ENCODE assay signal across 12 cellular contexts in genomic region chr2:99487906-99488305, GRCh38. TPM values are rescaled to one million over a fixed set of nuclear protein-coding genes. Genes with fewer than 3 reads are reported as not detected.
A peak's percentile ranks its signal among the peaks of the same experiment; 100 is the strongest.
DNase-seq lines count a peak whose midpoint lies in the region; FAIRE-seq and TF ChIP-seq lines count a peak whose summit lies in the region.
"Had no signal": no experiment of that assay in that cellular context is flagged by ENCODE, and none has a peak within 500 bp of the region (broad histone marks: within the 10 kb centered on the region; RNA-seq: fewer than 3 reads in every experiment).

No MANE protein-coding gene starts in this region.

- FAIRE-seq in RCC 7860 (lab: Jason Lieb, UNC) = no peak
- FAIRE-seq in HTR-8/SVneo (lab: Jason Lieb, UNC) = no peak

- H3K36me3 ChIP-seq in ACC112 (ENCODE audit: insufficient read depth, low read length) (no peaks in the 10 kb centered on the region), fibroblast of lung (ENCODE audit: control insufficient read depth, insufficient read depth, low read length) (no peaks in the 10 kb centered on the region), testis (ENCODE audit: low read depth, missing control alignments) (no peaks in the 10 kb centered on the region)
- H3K36me3 ChIP-seq: WERI-Rb-1 had no signal

- H3K4me3 ChIP-seq in ACC112 (ENCODE audit: low read depth, low read length) (peak overlapping the region; percentile 92), fibroblast of lung (replicated peaks in 1 of 4; ENCODE audit: control extremely low read depth in 1 of 4, insufficient read depth in 1 of 4, low read depth in 3 of 4, low read length in 4 of 4) (peak overlapping the region in 3 of 4 experiments; percentile 83 to 95 (median 88)), testis (no peak overlapping the region)

- H3K27ac ChIP-seq in ACC112 (ENCODE audit: low read depth, low read length) (peak overlapping the region; percentile 72), fibroblast of lung (ENCODE audit: insufficient read depth, low read length) (no peak overlapping the region), testis (no peak overlapping the region)

- H4K20me1 ChIP-seq in fibroblast of lung (ENCODE audit: control insufficient read depth, extremely low read depth, insufficient read depth, low read length) = no peaks in the 10 kb centered on the region

- DNase-seq in COLO829 (ENCODE audit: low spot score) (peak; percentile 21), RCC 7860 (ENCODE audit: low spot score) (peak; percentile 34), fibroblast of lung (ENCODE audit: low read depth in 2 of 2) (peak in 1 of 2 donors; percentile 35), testis (no peak), HTR-8/SVneo (ENCODE audit: insufficient read length, low spot score) (no peak), DMS 273 (lab: John Stamatoyannopoulos, UW; ENCODE audit: unreplicated experiment) (no peak), GDM1 (lab: John Stamatoyannopoulos, UW) (no peak)
- DNase-seq: activated gamma-delta T cell; NCI-H2171; stimulated activated naive CD4-positive, alpha-beta T cell treated with Interleukin-2 at 50 U/mL for 16 hours; WERI-Rb-1 had no signal

- TF ChIP-seq POLR2A in testis (IDR thresholded peaks at IDR 0.05) = no peak

- WGBS in testis, 2 donors = no CpG with 5 or more reads among the region's 4 CpGs

- no peak overlapping the region for H3K9ac ChIP-seq in fibroblast of lung (ENCODE audit: insufficient read depth, low read length)

- TF ChIP-seq CTCF in fibroblast of lung (conservative IDR thresholded peaks at IDR 0.05 in 1 of 2, IDR thresholded peaks at IDR 0.05 in 1 of 2; ENCODE audit: low read depth in 1 of 2, low read length in 2 of 2) = no peak
- TF ChIP-seq CTCF in testis (IDR thresholded peaks at IDR 0.05) = no peak

- H3K4me1 ChIP-seq in ACC112 (ENCODE audit: control insufficient read depth, insufficient read depth, low read length, unreplicated experiment) = peaks cover 15% of the 10 kb centered on the region
- H3K4me1 ChIP-seq in fibroblast of lung (ENCODE audit: control insufficient read depth, extremely low read depth, insufficient read depth, low read length) = peaks cover 6% of the 10 kb centered on the region
- peaks cover 32% of the 10 kb centered on the region for H3K4me1 ChIP-seq in testis

- H3K4me2 ChIP-seq in fibroblast of lung (ENCODE audit: extremely low read depth, insufficient read depth, low read length) = peak overlapping the region; percentile 51

- intact Hi-C loops in testis (cut with DNase I; ENCODE audit: low total_unique reads) = loop anchor here (5.0 kb wide), 1 partner anchor 151 kb away; the partner anchor contains the start of genes EIF5B and TXNDC9

- H2AFZ ChIP-seq in ACC112 (ENCODE audit: low read length, unreplicated experiment) (no peak overlapping the region), fibroblast of lung (ENCODE audit: low read length) (no peak overlapping the region)

- H3K79me2 ChIP-seq in ACC112 (ENCODE audit: control insufficient read depth, insufficient read depth, low read length, unreplicated experiment) (peaks cover 64% of the 10 kb centered on the region), fibroblast of lung (ENCODE audit: control insufficient read depth, insufficient read depth, low read length) (peaks cover 57% of the 10 kb centered on the region)

- H3K27me3 ChIP-seq in ACC112 (ENCODE audit: insufficient read depth, low read length) (no peaks in the 10 kb centered on the region), fibroblast of lung (ENCODE audit: control insufficient read depth, insufficient read depth, low read length) (no peaks in the 10 kb centered on the region), testis (no peaks in the 10 kb centered on the region)

- H3K9me3 ChIP-seq in fibroblast of lung (ENCODE audit: control insufficient read depth, insufficient read depth, low read depth, low read length) (no peaks in the 10 kb centered on the region), testis (no peaks in the 10 kb centered on the region)

RNA-seq across cellular contexts. Expression of gene REV1, which starts 1.9 kb away (rescaled TPM):
- total RNA-seq in fibroblast of lung = 32.1 and 39.3 TPM in 2 replicates
- 13.9 and 19.3 TPM in 2 replicates for polyA plus RNA-seq in fibroblast of lung
- 11.5 and 12.8 TPM in 2 replicates for polyA plus RNA-seq in fibroblast of lung (2012)
- 4.9 and 16.9 TPM in 2 replicates for polyA minus RNA-seq in fibroblast of lung (ENCODE audit: low replicate concordance)
- total RNA-seq in testis = 10 to 100 TPM; 73.5 to 79.5 TPM
- polyA plus RNA-seq in testis (ENCODE audit: insufficient read depth, low read depth, low replicate concordance) = 34.9 TPM

Comparison
In these comparisons a context has a peak if more than half of its experiments do, and no peak if none do; other contexts are left out.
1. H3K4me3 ChIP-seq: peak in ACC112 (single experiment) and fibroblast of lung (3 of 4); none in testis (0 of 2).
2. DNase-seq: peak in COLO829 (single experiment) and RCC 7860 (single experiment); none in testis (single experiment), HTR-8/SVneo (single experiment), DMS 273 (single experiment) and GDM1 (single experiment).